Comparison of ENCODE assay signal across 1 cellular context in the genomic region with DNA sequence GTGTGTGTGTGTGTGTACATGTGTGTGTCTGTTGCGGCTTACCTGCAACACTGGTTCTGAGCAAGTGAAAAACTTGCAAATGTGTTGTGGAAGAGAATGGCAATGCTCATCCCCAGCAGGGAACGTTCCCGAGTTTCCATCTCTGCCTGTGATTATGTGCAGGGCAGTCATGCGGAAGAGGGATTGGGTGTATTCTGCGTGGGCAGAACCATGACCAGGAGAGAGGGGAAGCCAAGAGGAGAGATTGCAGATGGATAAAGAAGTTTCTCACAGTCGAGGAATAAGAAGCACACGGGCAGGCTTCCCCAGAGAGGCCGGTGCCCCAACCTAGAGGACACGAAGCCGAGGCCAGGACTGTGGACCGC.
TF ChIP-seq lines count a peak whose summit lies in the region.

No MANE protein-coding gene starts in this region.

TF ChIP-seq in SK-N-SH, 30 proteins besides CTCF, POLR2A, EP300 and RAD21 (continued from another document):
- TF ChIP-seq ZBTB33 (IDR thresholded peaks at IDR 0.05; ENCODE audit: borderline replicate concordance, low read depth) (no peak), TCF12 (IDR thresholded peaks at IDR 0.05) (no peak), TAF1 (IDR thresholded peaks at IDR 0.05; ENCODE audit: borderline replicate concordance, low read depth, low read length) (no peak), POLR2AphosphoS5 (IDR thresholded peaks at IDR 0.05; ENCODE audit: low read depth, low read length) (no peak), FOXM1 (IDR thresholded peaks at IDR 0.05; ENCODE audit: low read depth) (no peak)
- TF ChIP-seq, protein P1, sequence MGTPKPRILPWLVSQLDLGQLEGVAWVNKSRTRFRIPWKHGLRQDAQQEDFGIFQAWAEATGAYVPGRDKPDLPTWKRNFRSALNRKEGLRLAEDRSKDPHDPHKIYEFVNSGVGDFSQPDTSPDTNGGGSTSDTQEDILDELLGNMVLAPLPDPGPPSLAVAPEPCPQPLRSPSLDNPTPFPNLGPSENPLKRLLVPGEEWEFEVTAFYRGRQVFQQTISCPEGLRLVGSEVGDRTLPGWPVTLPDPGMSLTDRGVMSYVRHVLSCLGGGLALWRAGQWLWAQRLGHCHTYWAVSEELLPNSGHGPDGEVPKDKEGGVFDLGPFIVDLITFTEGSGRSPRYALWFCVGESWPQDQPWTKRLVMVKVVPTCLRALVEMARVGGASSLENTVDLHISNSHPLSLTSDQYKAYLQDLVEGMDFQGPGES (IDR thresholded peaks at IDR 0.05; ENCODE audit: low read depth, low read length) = no peak
